In genomic region chr11:1776331-1776851, GRCh38 we compare ENCODE assay signal across 19 cellular contexts.
"Had no signal": no experiment of that assay in that cellular context is flagged by ENCODE, and none has a peak within 500 bp of the region (broad histone marks: within the 10 kb centered on the region; RNA-seq: fewer than 3 reads in every experiment).

No MANE protein-coding gene starts in this region.

- H3K36me3 ChIP-seq: pancreas, suprapubic skin, thyroid gland had no signal

- H3K27me3 ChIP-seq: foreskin keratinocyte, pancreas, thyroid gland had no signal

- H3K4me3 ChIP-seq: lung, pancreas, psoas muscle, skin epidermis, suprapubic skin, thyroid gland had no signal

- DNase-seq: cerebellar nuclear complex; dermis blood vessel endothelial cell; erythroblast; foreskin keratinocyte; kidney; left cardiac atrium; left ventricle myocardium superior; mesenchymal stem cell; naive B cell; pancreas; psoas muscle; stimulated activated CD4-positive, alpha-beta T cell treated with anti-CD3 and anti-CD28 coated beads, Interleukin-12 subunit alpha, Interleukin-12 subunit beta, amount 100 ng/mL, for 4 hours; stimulated activated naive CD8-positive, alpha-beta T cell treated with anti-CD3 and anti-CD28 coated beads, Interleukin-15, Interleukin-2, amounts not matched to agents 100 U/mL and 50 U/mL, for 24 hours; thyroid gland had no signal

- H3K9me3 ChIP-seq: pancreas, psoas muscle, suprapubic skin, thyroid gland had no signal

- H3K4me3 Mint-ChIP-seq: type B pancreatic cell had no signal

- H3K4me1 ChIP-seq: pancreas, psoas muscle had no signal

- H3K9me3 Mint-ChIP-seq: type B pancreatic cell had no signal

- ATAC-seq: foreskin keratinocyte; left cardiac atrium; left ventricle myocardium superior; pancreas; psoas muscle; sciatic nerve; stimulated activated naive CD8-positive, alpha-beta T cell treated with anti-CD3 and anti-CD28 coated beads, Interleukin-15, Interleukin-2, amounts not matched to agents 100 U/mL and 50 U/mL, for 24 hours had no signal

- H3K27ac Mint-ChIP-seq: type B pancreatic cell had no signal

- H3K36me3 Mint-ChIP-seq: type B pancreatic cell had no signal

- H3K27ac ChIP-seq: foreskin keratinocyte, pancreas, psoas muscle, suprapubic skin, thyroid gland had no signal
